ENCODE assay signal across 1 cellular context in genomic region chr9:129064499-129064908, GRCh38.
TF ChIP-seq lines count a peak whose summit lies in the region.

No MANE protein-coding gene starts in this region.

TF ChIP-seq in HepG2, 621 proteins besides CTCF, POLR2A, EP300 and RAD21 (continued from another document and continues in another):
- TF ChIP-seq, protein P1, sequence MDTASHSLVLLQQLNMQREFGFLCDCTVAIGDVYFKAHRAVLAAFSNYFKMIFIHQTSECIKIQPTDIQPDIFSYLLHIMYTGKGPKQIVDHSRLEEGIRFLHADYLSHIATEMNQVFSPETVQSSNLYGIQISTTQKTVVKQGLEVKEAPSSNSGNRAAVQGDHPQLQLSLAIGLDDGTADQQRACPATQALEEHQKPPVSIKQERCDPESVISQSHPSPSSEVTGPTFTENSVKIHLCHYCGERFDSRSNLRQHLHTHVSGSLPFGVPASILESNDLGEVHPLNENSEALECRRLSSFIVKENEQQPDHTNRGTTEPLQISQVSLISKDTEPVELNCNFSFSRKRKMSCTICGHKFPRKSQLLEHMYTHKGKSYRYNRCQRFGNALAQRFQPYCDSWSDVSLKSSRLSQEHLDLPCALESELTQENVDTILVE (CRISPR knock-in tag; IDR thresholded peaks at IDR 0.05), result 0 out of 2 replicates have a peak, but pooled peaks have one; percentile 51
- TF ChIP-seq NFE2L1 (CRISPR knock-in tag; IDR thresholded peaks at IDR 0.05; ENCODE audit: borderline replicate concordance) (no peak), ARNT (IDR thresholded peaks at IDR 0.05) (no peak), ZNF512 (CRISPR knock-in tag; IDR thresholded peaks at IDR 0.05) (no peak), BCL6 (CRISPR knock-in tag; IDR thresholded peaks at IDR 0.05) (peak; percentile 84), CHD4 (IDR thresholded peaks at IDR 0.05; ENCODE audit: borderline replicate concordance, low read length) (peak; percentile 38; the same call in 1 of the 2 replicates), ZNF629 (CRISPR knock-in tag; conservative IDR thresholded peaks at IDR 0.05) (peak; percentile 65), STAT5B (CRISPR knock-in tag; IDR thresholded peaks at IDR 0.05) (peak; percentile 59; the same call in 1 of the 2 replicates), MYNN (CRISPR knock-in tag; IDR thresholded peaks at IDR 0.05; ENCODE audit: low read depth) (no peak), RFX5 (IDR thresholded peaks at IDR 0.05; ENCODE audit: low read depth, low read length) (no peak), PAF1 (CRISPR knock-in tag; IDR thresholded peaks at IDR 0.05) (no peak), POGZ (CRISPR knock-in tag; IDR thresholded peaks at IDR 0.05) (peak; percentile 63; the same call in 1 of the 2 replicates), THAP11 (CRISPR knock-in tag; IDR thresholded peaks at IDR 0.05) (peak; percentile 59), DPF2 (CRISPR knock-in tag; IDR thresholded peaks at IDR 0.05; ENCODE audit: borderline replicate concordance, low read depth) (peak; percentile 80; the same call in 1 of the 2 replicates), NBN (conservative IDR thresholded peaks at IDR 0.05) (no peak), NR2F1 (CRISPR knock-in tag; IDR thresholded peaks at IDR 0.05) (peak; percentile 56 to 83), KMT2B (CRISPR knock-in tag; IDR thresholded peaks at IDR 0.05) (no peak), AGO1 (IDR thresholded peaks at IDR 0.05; ENCODE audit: low read depth, low read length, poor library complexity, severe bottlenecking) (no peak), FOXA3 (CRISPR knock-in tag; IDR thresholded peaks at IDR 0.05) (peak; percentile 73), NCOA2 (CRISPR knock-in tag; IDR thresholded peaks at IDR 0.05) (peak; percentile 80), RARA (CRISPR knock-in tag; IDR thresholded peaks at IDR 0.05) (peak; percentile 97), ZNF337 (CRISPR knock-in tag; IDR thresholded peaks at IDR 0.05; ENCODE audit: borderline replicate concordance, low read depth) (no peak), TCF7 (IDR thresholded peaks at IDR 0.05; ENCODE audit: low read depth) (peak; percentile 28; the same call in 1 of the 2 replicates), ZNF772 (CRISPR knock-in tag; IDR thresholded peaks at IDR 0.05) (peak; percentile 93), FOXM1 (CRISPR knock-in tag; IDR thresholded peaks at IDR 0.05) (no peak), CENPX (CRISPR knock-in tag; IDR thresholded peaks at IDR 0.05) (no peak), NRL (CRISPR knock-in tag; IDR thresholded peaks at IDR 0.05; ENCODE audit: borderline replicate concordance) (no peak), ZSCAN25 (CRISPR knock-in tag; IDR thresholded peaks at IDR 0.05) (0 out of 2 replicates have a peak, but pooled peaks have one; percentile 66), ZFP36L1 (CRISPR knock-in tag; IDR thresholded peaks at IDR 0.05) (no peak), ONECUT2 (CRISPR knock-in tag; IDR thresholded peaks at IDR 0.05) (no peak), ZSCAN29 (CRISPR knock-in tag; conservative IDR thresholded peaks at IDR 0.05) (0 out of 2 replicates have a peak, but pooled peaks have one; percentile 58), ZNF331 (CRISPR knock-in tag; IDR thresholded peaks at IDR 0.05) (peak; percentile 83), ZNF253 (CRISPR knock-in tag; IDR thresholded peaks at IDR 0.05; ENCODE audit: borderline replicate concordance) (no peak), ZNF460 (CRISPR knock-in tag; IDR thresholded peaks at IDR 0.05; ENCODE audit: borderline replicate concordance) (peak; percentile 48), MZF1 (CRISPR knock-in tag; IDR thresholded peaks at IDR 0.05; ENCODE audit: borderline replicate concordance) (no peak), RARG (CRISPR knock-in tag; IDR thresholded peaks at IDR 0.05; ENCODE audit: low read depth) (no peak), ZNF547 (CRISPR knock-in tag; IDR thresholded peaks at IDR 0.05) (peak; percentile 19; the same call in 1 of the 2 replicates), ZSCAN20 (CRISPR knock-in tag; IDR thresholded peaks at IDR 0.05; ENCODE audit: borderline replicate concordance) (no peak), ZNF841 (CRISPR knock-in tag; IDR thresholded peaks at IDR 0.05; ENCODE audit: borderline replicate concordance) (no peak)
- TF ChIP-seq, protein P2, sequence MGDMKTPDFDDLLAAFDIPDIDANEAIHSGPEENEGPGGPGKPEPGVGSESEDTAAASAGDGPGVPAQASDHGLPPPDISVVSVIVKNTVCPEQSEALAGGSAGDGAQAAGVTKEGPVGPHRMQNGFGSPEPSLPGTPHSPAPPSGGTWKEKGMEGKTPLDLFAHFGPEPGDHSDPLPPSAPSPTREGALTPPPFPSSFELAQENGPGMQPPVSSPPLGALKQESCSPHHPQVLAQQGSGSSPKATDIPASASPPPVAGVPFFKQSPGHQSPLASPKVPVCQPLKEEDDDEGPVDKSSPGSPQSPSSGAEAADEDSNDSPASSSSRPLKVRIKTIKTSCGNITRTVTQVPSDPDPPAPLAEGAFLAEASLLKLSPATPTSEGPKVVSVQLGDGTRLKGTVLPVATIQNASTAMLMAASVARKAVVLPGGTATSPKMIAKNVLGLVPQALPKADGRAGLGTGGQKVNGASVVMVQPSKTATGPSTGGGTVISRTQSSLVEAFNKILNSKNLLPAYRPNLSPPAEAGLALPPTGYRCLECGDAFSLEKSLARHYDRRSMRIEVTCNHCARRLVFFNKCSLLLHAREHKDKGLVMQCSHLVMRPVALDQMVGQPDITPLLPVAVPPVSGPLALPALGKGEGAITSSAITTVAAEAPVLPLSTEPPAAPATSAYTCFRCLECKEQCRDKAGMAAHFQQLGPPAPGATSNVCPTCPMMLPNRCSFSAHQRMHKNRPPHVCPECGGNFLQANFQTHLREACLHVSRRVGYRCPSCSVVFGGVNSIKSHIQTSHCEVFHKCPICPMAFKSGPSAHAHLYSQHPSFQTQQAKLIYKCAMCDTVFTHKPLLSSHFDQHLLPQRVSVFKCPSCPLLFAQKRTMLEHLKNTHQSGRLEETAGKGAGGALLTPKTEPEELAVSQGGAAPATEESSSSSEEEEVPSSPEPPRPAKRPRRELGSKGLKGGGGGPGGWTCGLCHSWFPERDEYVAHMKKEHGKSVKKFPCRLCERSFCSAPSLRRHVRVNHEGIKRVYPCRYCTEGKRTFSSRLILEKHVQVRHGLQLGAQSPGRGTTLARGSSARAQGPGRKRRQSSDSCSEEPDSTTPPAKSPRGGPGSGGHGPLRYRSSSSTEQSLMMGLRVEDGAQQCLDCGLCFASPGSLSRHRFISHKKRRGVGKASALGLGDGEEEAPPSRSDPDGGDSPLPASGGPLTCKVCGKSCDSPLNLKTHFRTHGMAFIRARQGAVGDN (CRISPR knock-in tag; IDR thresholded peaks at IDR 0.05), result peak; percentile 90
- TF ChIP-seq, protein P3, sequence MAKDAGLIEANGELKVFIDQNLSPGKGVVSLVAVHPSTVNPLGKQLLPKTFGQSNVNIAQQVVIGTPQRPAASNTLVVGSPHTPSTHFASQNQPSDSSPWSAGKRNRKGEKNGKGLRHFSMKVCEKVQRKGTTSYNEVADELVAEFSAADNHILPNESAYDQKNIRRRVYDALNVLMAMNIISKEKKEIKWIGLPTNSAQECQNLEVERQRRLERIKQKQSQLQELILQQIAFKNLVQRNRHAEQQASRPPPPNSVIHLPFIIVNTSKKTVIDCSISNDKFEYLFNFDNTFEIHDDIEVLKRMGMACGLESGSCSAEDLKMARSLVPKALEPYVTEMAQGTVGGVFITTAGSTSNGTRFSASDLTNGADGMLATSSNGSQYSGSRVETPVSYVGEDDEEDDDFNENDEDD (CRISPR knock-in tag; IDR thresholded peaks at IDR 0.05; ENCODE audit: borderline replicate concordance), result peak; percentile 71; the same call in 1 of the 2 replicates
- TF ChIP-seq, protein P4, sequence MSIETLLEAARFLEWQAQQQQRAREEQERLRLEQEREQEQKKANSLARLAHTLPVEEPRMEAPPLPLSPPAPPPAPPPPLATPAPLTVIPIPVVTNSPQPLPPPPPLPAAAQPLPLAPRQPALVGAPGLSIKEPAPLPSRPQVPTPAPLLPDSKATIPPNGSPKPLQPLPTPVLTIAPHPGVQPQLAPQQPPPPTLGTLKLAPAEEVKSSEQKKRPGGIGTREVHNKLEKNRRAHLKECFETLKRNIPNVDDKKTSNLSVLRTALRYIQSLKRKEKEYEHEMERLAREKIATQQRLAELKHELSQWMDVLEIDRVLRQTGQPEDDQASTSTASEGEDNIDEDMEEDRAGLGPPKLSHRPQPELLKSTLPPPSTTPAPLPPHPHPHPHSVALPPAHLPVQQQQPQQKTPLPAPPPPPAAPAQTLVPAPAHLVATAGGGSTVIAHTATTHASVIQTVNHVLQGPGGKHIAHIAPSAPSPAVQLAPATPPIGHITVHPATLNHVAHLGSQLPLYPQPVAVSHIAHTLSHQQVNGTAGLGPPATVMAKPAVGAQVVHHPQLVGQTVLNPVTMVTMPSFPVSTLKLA (IDR thresholded peaks at IDR 0.05), result peak; percentile 37; the same call in 1 of the 2 replicates
- TF ChIP-seq, protein P5, sequence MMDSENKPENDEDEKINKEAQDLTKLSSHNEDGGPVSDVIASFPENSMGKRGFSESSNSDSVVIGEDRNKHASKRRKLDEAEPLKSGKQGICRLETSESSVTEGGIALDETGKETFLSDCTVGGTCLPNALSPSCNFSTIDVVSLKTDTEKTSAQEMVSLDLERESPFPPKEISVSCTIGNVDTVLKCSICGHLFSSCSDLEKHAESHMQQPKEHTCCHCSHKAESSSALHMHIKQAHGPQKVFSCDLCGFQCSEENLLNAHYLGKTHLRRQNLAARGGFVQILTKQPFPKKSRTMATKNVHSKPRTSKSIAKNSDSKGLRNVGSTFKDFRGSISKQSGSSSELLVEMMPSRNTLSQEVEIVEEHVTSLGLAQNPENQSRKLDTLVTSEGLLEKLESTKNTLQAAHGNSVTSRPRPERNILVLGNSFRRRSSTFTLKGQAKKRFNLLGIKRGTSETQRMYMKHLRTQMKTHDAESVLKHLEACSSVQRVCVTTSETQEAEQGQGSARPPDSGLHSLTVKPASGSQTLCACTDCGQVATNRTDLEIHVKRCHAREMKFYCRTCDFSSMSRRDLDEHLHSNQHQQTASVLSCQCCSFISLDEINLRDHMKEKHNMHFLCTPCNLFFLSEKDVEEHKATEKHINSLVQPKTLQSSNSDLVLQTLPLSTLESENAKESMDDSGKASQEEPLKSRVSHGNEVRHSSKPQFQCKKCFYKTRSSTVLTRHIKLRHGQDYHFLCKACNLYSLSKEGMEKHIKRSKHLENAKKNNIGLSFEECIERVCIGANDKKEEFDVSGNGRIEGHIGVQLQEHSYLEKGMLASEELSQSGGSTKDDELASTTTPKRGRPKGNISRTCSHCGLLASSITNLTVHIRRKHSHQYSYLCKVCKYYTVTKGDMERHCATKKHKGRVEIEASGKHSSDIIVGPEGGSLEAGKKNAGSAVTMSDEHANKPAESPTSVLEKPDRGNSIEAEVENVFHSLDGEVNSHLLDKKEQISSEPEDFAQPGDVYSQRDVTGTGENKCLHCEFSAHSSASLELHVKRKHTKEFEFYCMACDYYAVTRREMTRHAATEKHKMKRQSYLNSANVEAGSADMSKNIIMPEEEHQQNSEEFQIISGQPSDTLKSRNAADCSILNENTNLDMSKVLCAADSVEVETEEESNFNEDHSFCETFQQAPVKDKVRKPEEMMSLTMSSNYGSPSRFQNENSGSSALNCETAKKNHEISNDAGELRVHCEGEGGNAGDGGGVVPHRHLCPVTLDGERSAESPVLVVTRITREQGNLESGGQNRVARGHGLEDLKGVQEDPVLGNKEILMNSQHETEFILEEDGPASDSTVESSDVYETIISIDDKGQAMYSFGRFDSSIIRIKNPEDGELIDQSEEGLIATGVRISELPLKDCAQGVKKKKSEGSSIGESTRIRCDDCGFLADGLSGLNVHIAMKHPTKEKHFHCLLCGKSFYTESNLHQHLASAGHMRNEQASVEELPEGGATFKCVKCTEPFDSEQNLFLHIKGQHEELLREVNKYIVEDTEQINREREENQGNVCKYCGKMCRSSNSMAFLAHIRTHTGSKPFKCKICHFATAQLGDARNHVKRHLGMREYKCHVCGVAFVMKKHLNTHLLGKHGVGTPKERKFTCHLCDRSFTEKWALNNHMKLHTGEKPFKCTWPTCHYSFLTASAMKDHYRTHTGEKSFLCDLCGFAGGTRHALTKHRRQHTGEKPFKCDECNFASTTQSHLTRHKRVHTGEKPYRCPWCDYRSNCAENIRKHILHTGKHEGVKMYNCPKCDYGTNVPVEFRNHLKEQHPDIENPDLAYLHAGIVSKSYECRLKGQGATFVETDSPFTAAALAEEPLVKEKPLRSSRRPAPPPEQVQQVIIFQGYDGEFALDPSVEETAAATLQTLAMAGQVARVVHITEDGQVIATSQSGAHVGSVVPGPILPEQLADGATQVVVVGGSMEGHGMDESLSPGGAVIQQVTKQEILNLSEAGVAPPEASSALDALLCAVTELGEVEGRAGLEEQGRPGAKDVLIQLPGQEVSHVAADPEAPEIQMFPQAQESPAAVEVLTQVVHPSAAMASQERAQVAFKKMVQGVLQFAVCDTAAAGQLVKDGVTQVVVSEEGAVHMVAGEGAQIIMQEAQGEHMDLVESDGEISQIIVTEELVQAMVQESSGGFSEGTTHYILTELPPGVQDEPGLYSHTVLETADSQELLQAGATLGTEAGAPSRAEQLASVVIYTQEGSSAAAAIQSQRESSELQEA (CRISPR knock-in tag; IDR thresholded peaks at IDR 0.05; ENCODE audit: not compliant biosample characterization), result no peak
- TF ChIP-seq, protein P6, sequence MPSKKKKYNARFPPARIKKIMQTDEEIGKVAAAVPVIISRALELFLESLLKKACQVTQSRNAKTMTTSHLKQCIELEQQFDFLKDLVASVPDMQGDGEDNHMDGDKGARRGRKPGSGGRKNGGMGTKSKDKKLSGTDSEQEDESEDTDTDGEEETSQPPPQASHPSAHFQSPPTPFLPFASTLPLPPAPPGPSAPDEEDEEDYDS (CRISPR knock-in tag; IDR thresholded peaks at IDR 0.05), result peak; percentile 28; the same call in 1 of the 2 replicates
- TF ChIP-seq, protein P7, sequence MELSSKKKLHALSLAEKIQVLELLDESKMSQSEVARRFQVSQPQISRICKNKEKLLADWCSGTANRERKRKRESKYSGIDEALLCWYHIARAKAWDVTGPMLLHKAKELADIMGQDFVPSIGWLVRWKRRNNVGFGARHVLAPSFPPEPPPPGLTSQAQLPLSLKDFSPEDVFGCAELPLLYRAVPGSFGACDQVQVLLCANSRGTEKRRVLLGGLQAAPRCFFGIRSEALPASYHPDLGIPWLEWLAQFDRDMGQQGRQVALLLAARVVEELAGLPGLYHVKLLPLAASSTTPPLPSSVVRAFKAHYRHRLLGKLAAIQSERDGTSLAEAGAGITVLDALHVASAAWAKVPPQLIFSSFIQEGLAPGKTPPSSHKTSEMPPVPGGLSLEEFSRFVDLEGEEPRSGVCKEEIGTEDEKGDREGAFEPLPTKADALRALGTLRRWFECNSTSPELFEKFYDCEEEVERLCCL (CRISPR knock-in tag; IDR thresholded peaks at IDR 0.05; ENCODE audit: borderline replicate concordance), result no peak
